8 cellular contexts compared by ENCODE assay signal in genomic region chr11:10305964-10306918, GRCh38. TPM values are rescaled to one million over a fixed set of nuclear protein-coding genes. Genes with fewer than 3 reads are reported as not detected.
DNase-seq lines count a peak whose midpoint lies in the region; ATAC-seq and TF ChIP-seq lines count a peak whose summit lies in the region.

No MANE protein-coding gene starts in this region.

- BruUV-seq in OCI-LY7 (replicated peaks; lab: Mats Ljungman, UMichigan) = no TSS peak

- intact Hi-C loops in OCI-LY7 (cut with micrococcal nuclease; ENCODE audit: unreplicated experiment) (loop anchor here (2.0 kb wide), 1 partner anchor 547 kb away; no protein-coding TSS in a partner anchor), mucosa of descending colon (cut with DNase I, micrococcal nuclease) (loop anchor here (5.0 to 10.0 kb wide), 2 partner anchors 99 to 101 kb away; no protein-coding TSS in a partner anchor), aorta (cut with DNase I) (loop anchor here (2.0 to 10.0 kb wide), 6 partner anchors 99 to 549 kb away; no protein-coding TSS in a partner anchor)

- no peaks in the 10 kb centered on the region for H4K20me1 ChIP-seq in OCI-LY7 (ENCODE audit: insufficient read depth, low read length)

- WGBS in aorta, 2 donors = 4% methylated on average over 64 to 65 of the region's 65 CpGs

- no peaks in the 10 kb centered on the region for H3K36me3 ChIP-seq in OCI-LY7 (ENCODE audit: insufficient read depth, low read length)
- no peaks in the 10 kb centered on the region for H3K36me3 ChIP-seq in mucosa of descending colon (ENCODE audit: low read depth)
- H3K36me3 ChIP-seq in aorta (ENCODE audit: control insufficient read depth in 1 of 2, insufficient read depth in 2 of 2, low read length in 1 of 2) = no peaks in the 10 kb centered on the region

- H3K9me3 ChIP-seq in OCI-LY7 (ENCODE audit: low read length) = no peaks in the 10 kb centered on the region
- H3K9me3 ChIP-seq in mucosa of descending colon = no peaks in the 10 kb centered on the region
- H3K9me3 ChIP-seq in aorta (ENCODE audit: control insufficient read depth, low read length) = no peaks in the 10 kb centered on the region

- DNase-seq in OCI-LY7 (ENCODE audit: low spot score) (no peak), ecto neural progenitor cell (ENCODE audit: low spot score) (peak; percentile 61), mucosa of descending colon (peak in 2 of 3 donors; percentile 61 to 68), aorta (peak; percentile 62 to 78), G401 (ENCODE audit: low spot score) (no peak), superior temporal gyrus (ENCODE audit: extremely low spot score) (no peak)

- CTCF ChIA-PET in OCI-LY7 (lab: Charles Lee; ENCODE audit: unreplicated experiment) = no interaction called here

- H2AFZ ChIP-seq in OCI-LY7 (ENCODE audit: low read length) = no peak overlapping the region; the same call in 1 of the 2 replicates

- H3K4me1 ChIP-seq in OCI-LY7 (ENCODE audit: insufficient read depth, low read length, poor library complexity, severe bottlenecking) (peaks cover 83% of the 10 kb centered on the region), mucosa of descending colon (ENCODE audit: low read depth) (peaks cover 27% of the 10 kb centered on the region), aorta (ENCODE audit: control insufficient read depth in 1 of 2, insufficient read depth in 2 of 2, low read length in 2 of 2) (no peaks in the 10 kb centered on the region)

- TF ChIP-seq CTCF in GM12875 (IDR thresholded peaks at IDR 0.05; ENCODE audit: borderline replicate concordance, insufficient read depth, low read depth, low read length) = no peak
- no peak for TF ChIP-seq CTCF in OCI-LY7 (conservative IDR thresholded peaks at IDR 0.05; ENCODE audit: low read length)
- TF ChIP-seq CTCF in mucosa of descending colon (IDR thresholded peaks at IDR 0.05) = no peak

- POLR2A ChIA-PET in OCI-LY7 (lab: Charles Lee) = interaction anchor here (0.5 to 1.0 kb wide), 4 partner anchors 8 to 1147 kb away, joined by 3 to 5 read pairs (median 4); no protein-coding TSS in a partner anchor

- peak overlapping the region; percentile 76 for H3K4me2 ChIP-seq in OCI-LY7 (ENCODE audit: low read length)

- H3K4me3 ChIP-seq in GM12875 (ENCODE audit: low read depth, low read length) (peak overlapping the region; percentile 30), OCI-LY7 (ENCODE audit: low read depth, low read length, poor library complexity, severe bottlenecking) (peak overlapping the region; percentile 62), mucosa of descending colon (peak overlapping the region; percentile 37), aorta (ENCODE audit: low read length in 2 of 2) (peak overlapping the region; percentile 21 to 32)

- no peak overlapping the region for H3K27ac ChIP-seq in OCI-LY7 (ENCODE audit: low read depth, low read length, poor library complexity, severe bottlenecking)
- H3K27ac ChIP-seq in aorta (ENCODE audit: low read depth in 1 of 2, low read length in 2 of 2) = no peak overlapping the region

- in situ Hi-C loops in G401 (cut with HindIII; ENCODE audit: low sequenced_read_pairs) = loop anchor here (25.0 kb wide), 1 partner anchor 469 kb away; no protein-coding TSS in a partner anchor

- no peaks in the 10 kb centered on the region for H3K9me2 ChIP-seq in OCI-LY7 (ENCODE audit: insufficient read depth, low read length)

- ATAC-seq in mucosa of descending colon (no peak), aorta (ENCODE audit: low FRiP score) (no peak), HG02759 (IDR thresholded peaks at IDR 0.05; ENCODE audit: unreplicated experiment) (no peak)

- H3K27me3 ChIP-seq in aorta (ENCODE audit: control insufficient read depth in 1 of 2, insufficient read depth in 2 of 2, low read length in 1 of 2) = no peaks in the 10 kb centered on the region

- H3K79me2 ChIP-seq in OCI-LY7 (ENCODE audit: insufficient read depth, low read depth, low read length) = no peaks in the 10 kb centered on the region

RNA-seq across cellular contexts. Expression of gene ADM, which starts 1.4 kb away (rescaled TPM):
- total RNA-seq in OCI-LY7 (2014; rRNA removed; shearing (Covaris generic)) = 4.9 and 5.9 TPM in 2 replicates
- 0.20 and 0.46 TPM in 2 replicates for total RNA-seq in OCI-LY7 (2022)
- 100 to 1,000 TPM in 1 of 3 donors, 10 to 100 TPM in 2; 49.5 to 124 (median 72.9) TPM for total RNA-seq in mucosa of descending colon
- total RNA-seq in aorta = 10 to 100 TPM; 31.9 to 76.1 TPM
- polyA plus RNA-seq in aorta = 1 to 10 TPM; 1.5 to 3.1 TPM
- total RNA-seq in G401 (2014; rRNA removed; shearing (Covaris generic)) = 209 and 276 TPM in 2 replicates

RNA-seq across cellular contexts. Expression of gene SBF2, which starts 12.2 kb away (rescaled TPM):
- 12.4 and 14.3 TPM in 2 replicates for total RNA-seq in OCI-LY7 (2014; rRNA removed; shearing (Covaris generic))
- 12.9 and 15.2 TPM in 2 replicates for total RNA-seq in OCI-LY7 (2022)
- total RNA-seq in mucosa of descending colon = 10 to 100 TPM; 35.2 to 60.3 (median 48.2) TPM
- 10 to 100 TPM; 76.8 to 82.0 TPM for total RNA-seq in aorta
- polyA plus RNA-seq in aorta = 10 to 100 TPM in 1 of 2 donors, 1 to 10 TPM in 1; 6.4 to 18.3 TPM
- total RNA-seq in G401 (2014; rRNA removed; shearing (Covaris generic)) = 35.9 and 67.9 TPM in 2 replicates

Comparison
In these comparisons a context has a peak if more than half of its experiments do, and no peak if none do; other contexts are left out.
1. DNase-seq: peak in ecto neural progenitor cell (single experiment), mucosa of descending colon (2 of 3) and aorta (2 of 2); none in OCI-LY7 (single experiment), G401 (single experiment) and superior temporal gyrus (single experiment).
2. RNA of gene ADM, which starts 1.4 kb away (total RNA-seq): 209 to 276 TPM in G401, 31.9 to 76.1 TPM in aorta and 49.5 to 124 TPM in mucosa of descending colon; 0.20 to 5.9 TPM in OCI-LY7; every median in the first group is over 4 times any median in the second.
3. Peak in every context shown above with its lines, with median percentiles within 50 percentile points of each other: H3K4me3 ChIP-seq.